Comparison of ENCODE assay signal across 21 cellular contexts in genomic region chr2:32455816-32456215, GRCh38.
DNase-seq lines count a peak whose midpoint lies in the region; ATAC-seq, FAIRE-seq and TF ChIP-seq lines count a peak whose summit lies in the region.
"Had no signal": no experiment of that assay in that cellular context is flagged by ENCODE, and none has a peak within 500 bp of the region (broad histone marks: within the 10 kb centered on the region; RNA-seq: fewer than 3 reads in every experiment).

No MANE protein-coding gene starts in this region.

- no peak for FAIRE-seq in A549 (lab: Jason Lieb, UNC)
- FAIRE-seq in H1 (lab: Jason Lieb, UNC): no peak
- FAIRE-seq: A204.1, GM12891, GM18507, H54 had no signal

- no peak overlapping the region for H4K8ac ChIP-seq in H1 (ENCODE audit: extremely low read depth, insufficient read depth, low read length)

- H4K91ac ChIP-seq in H1 (replicated peaks; ENCODE audit: insufficient read length, low read length): no peak overlapping the region

- H3K23me2 ChIP-seq in H1 (ENCODE audit: low read depth, low read length): no peaks in the 10 kb centered on the region

- no peak overlapping the region for H3K9ac ChIP-seq in H1 (replicated peaks in 1 of 4; ENCODE audit: extremely low read depth in 1 of 4, low read depth in 3 of 4, low read length in 3 of 4)

- no peak overlapping the region for H2AK5ac ChIP-seq in H1 (ENCODE audit: low read depth, low read length)

- no peak overlapping the region for H3K18ac ChIP-seq in H1 (ENCODE audit: extremely low read depth, low read length)

- H3K23ac ChIP-seq in H1 (ENCODE audit: insufficient read length): no peak overlapping the region

- no peak for DNase-seq in cardiac muscle cell (ENCODE audit: low read depth in 1 of 2, low spot score in 1 of 2)
- no peak for DNase-seq in left ventricle myocardium inferior
- no peak for DNase-seq in A549 (ENCODE audit: low read depth in 1 of 2, low spot score in 1 of 2)
- DNase-seq in H1 (ENCODE audit: low read depth in 1 of 2, low spot score in 2 of 2): no peak
- DNase-seq in NCI-H1092 (lab: John Stamatoyannopoulos, UW): no peak
- no peak for DNase-seq in activated naive CD4-positive, alpha-beta T cell treated with anti-CD3 and anti-CD28 coated beads, Interleukin-2, amount 50 U/mL, for 72 hours (ENCODE audit: low spot score in 2 of 2)
- DNase-seq: C1 segment of cervical spinal cord; Calu3; CD4-positive, alpha-beta memory T cell; COR-L47; DMS53; DMS79 treated with DMSO at 0.1 percent for 48 hours; GF-D8; HFFc6 had no signal

- H3K27me3 ChIP-seq in cardiac muscle cell: no peaks in the 10 kb centered on the region
- no peaks in the 10 kb centered on the region for H3K27me3 ChIP-seq in left ventricle myocardium inferior (ENCODE audit: low read depth)
- H3K27me3 ChIP-seq in H1 (replicated peaks in 1 of 4; ENCODE audit: control insufficient read depth in 3 of 4, extremely low read depth in 1 of 4, insufficient read depth in 3 of 4, low read length in 3 of 4): no peaks in the 10 kb centered on the region

- no peak overlapping the region for H2BK15ac ChIP-seq in H1 (ENCODE audit: low read length)

- peaks cover 2% of the 10 kb centered on the region for H3K36me3 ChIP-seq in cardiac muscle cell
- H3K36me3 ChIP-seq in left ventricle myocardium inferior: peaks cover 28% of the 10 kb centered on the region
- peaks cover 0 to 1% (median under 1%) of the 10 kb centered on the region in 4 experiments; a peak in 1 of 8 replicates for H3K36me3 ChIP-seq in H1 (ENCODE audit: control insufficient read depth in 2 of 4, insufficient read depth in 4 of 4, low read length in 3 of 4)

- ATAC-seq in A549: no peak
- ATAC-seq in activated naive CD4-positive, alpha-beta T cell treated with anti-CD3 and anti-CD28 coated beads, Interleukin-2, amount 50 U/mL, for 72 hours: no peak
- ATAC-seq: GM23338 had no signal

- 92% methylated on average over 3 of the region's 3 CpGs for WGBS in A549 (ENCODE audit: missing lambda C conversion rate)
- WGBS in H1 (ENCODE audit: extremely low coverage in 1 of 2, insufficient coverage in 1 of 2, insufficient read length in 1 of 2, insufficient replicate concordance in 2 of 2, low coverage in 1 of 2, low lambda C conversion rate in 2 of 2, missing lambda C conversion rate in 1 of 2), 2 experiments: 96% methylated on average over 3 of the region's 3 CpGs; no CpG with 5 or more reads in 1 of the 2 experiments

- TF ChIP-seq POLR2A in A549 (IDR thresholded peaks at IDR 0.05; ENCODE audit: low read length): no peak
- TF ChIP-seq POLR2A in H1 (IDR thresholded peaks at IDR 0.05; ENCODE audit: control extremely low read depth in 1 of 2, low read depth in 2 of 2, low read length in 2 of 2): no peak

- no peak overlapping the region for H3K56ac ChIP-seq in H1 (replicated peaks; ENCODE audit: insufficient read length, low read depth, low read length)

- no peaks in the 10 kb centered on the region for H3K9me3 Mint-ChIP-seq in activated naive CD4-positive, alpha-beta T cell treated with anti-CD3 and anti-CD28 coated beads, Interleukin-2, amount 50 U/mL, for 72 hours
- H3K9me3 Mint-ChIP-seq: CD4-positive, alpha-beta memory T cell; GM23338; HFFc6 had no signal

- intact Hi-C loops in left ventricle myocardium inferior (cut with micrococcal nuclease): no loop called here

- no peak overlapping the region for H3K4me3 ChIP-seq in cardiac muscle cell
- H3K4me3 ChIP-seq in left ventricle myocardium inferior: no peak overlapping the region
- H3K4me3 ChIP-seq in A549: no peak overlapping the region
- H3K4me3 ChIP-seq in H1 (ENCODE audit: extremely low read depth in 1 of 4, insufficient read depth in 2 of 4, low read depth in 3 of 4, low read length in 4 of 4): no peak overlapping the region
- H3K4me3 ChIP-seq: GM23338, HAP-1 had no signal

- H3K4me2 ChIP-seq in A549 (no peak overlapping the region), H1 (ENCODE audit: insufficient read depth in 1 of 2, low read depth in 2 of 2, low read length in 2 of 2) (no peak overlapping the region)
- H3K4me2 ChIP-seq: GM23338 had no signal

- H3K14ac ChIP-seq in H1 (ENCODE audit: insufficient read length): no peak overlapping the region

- TF ChIP-seq CTCF in cardiac muscle cell (IDR thresholded peaks at IDR 0.05; ENCODE audit: low read depth, low read length) (no peak), left ventricle myocardium inferior (IDR thresholded peaks at IDR 0.05; ENCODE audit: borderline replicate concordance) (no peak), A549 (IDR thresholded peaks at IDR 0.05) (no peak), H1 (IDR thresholded peaks at IDR 0.05; ENCODE audit: control extremely low read depth in 1 of 3, insufficient read depth in 1 of 3, low read depth in 1 of 3, low read length in 3 of 3) (no peak)

- no peak overlapping the region for H2BK120ac ChIP-seq in H1 (replicated peaks; ENCODE audit: low read depth, low read length)

- H3K9me3 ChIP-seq in cardiac muscle cell (ENCODE audit: low read depth): no peaks in the 10 kb centered on the region
- no peaks in the 10 kb centered on the region for H3K9me3 ChIP-seq in left ventricle myocardium inferior (replicated peaks)
- H3K9me3 ChIP-seq in A549: no peaks in the 10 kb centered on the region; the same call in 2 of the 3 replicates
- no peaks in the 10 kb centered on the region for H3K9me3 ChIP-seq in H1 (ENCODE audit: insufficient read depth in 2 of 2, low read depth in 1 of 2, low read length in 1 of 2)
- H3K9me3 ChIP-seq: HAP-1 had no signal

- no peaks in the 10 kb centered on the region for H3K79me1 ChIP-seq in H1 (ENCODE audit: low read depth, low read length)

- POLR2A ChIA-PET in A549 (lab: Yijun Ruan, JAX): no interaction called here
- POLR2A ChIA-PET in H1 (lab: Charles Lee; ENCODE audit: partially characterized antibody): no interaction called here

- H2AFZ ChIP-seq in H1 (ENCODE audit: low read length): no peak overlapping the region
- H2AFZ ChIP-seq: GM23338 had no signal

- peaks cover 0 to 8% of the 10 kb centered on the region in 2 experiments; a peak in 1 of 4 replicates for H3K79me2 ChIP-seq in H1 (ENCODE audit: control insufficient read depth in 1 of 2, insufficient read depth in 2 of 2, low read length in 2 of 2)

- CTCF ChIA-PET in A549 (lab: Yijun Ruan, JAX) (no interaction called here), H1 (lab: Charles Lee; ENCODE audit: partially characterized antibody) (interaction anchor here (0.7 kb wide), 1 partner anchor 164 kb away, joined by 4 read pairs; no protein-coding TSS in a partner anchor)

- no peak overlapping the region for H2BK5ac ChIP-seq in H1 (ENCODE audit: low read depth, low read length)

- no peak overlapping the region for H3K27ac Mint-ChIP-seq in activated naive CD4-positive, alpha-beta T cell treated with anti-CD3 and anti-CD28 coated beads, Interleukin-2, amount 50 U/mL, for 72 hours
- H3K27ac Mint-ChIP-seq: GM23338, HFFc6 had no signal

- TF ChIP-seq EP300 in A549 (IDR thresholded peaks at IDR 0.05) (no peak), H1 (IDR thresholded peaks at IDR 0.05; ENCODE audit: borderline replicate concordance in 1 of 2, low read depth in 2 of 2, low read length in 2 of 2) (no peak)

- H4K5ac ChIP-seq in H1 (ENCODE audit: insufficient read length, low read depth, low read length): no peak overlapping the region

- H3K36me3 Mint-ChIP-seq in activated naive CD4-positive, alpha-beta T cell treated with anti-CD3 and anti-CD28 coated beads, Interleukin-2, amount 50 U/mL, for 72 hours: peaks cover 5 to 12% of the 10 kb centered on the region in 2 donors

- peaks cover 1 to 2% of the 10 kb centered on the region in 2 experiments for H4K20me1 ChIP-seq in H1 (replicated peaks in 1 of 2; ENCODE audit: control insufficient read depth in 1 of 2, insufficient read depth in 2 of 2, low read length in 2 of 2)

- no peak overlapping the region for H2BK12ac ChIP-seq in H1 (ENCODE audit: low read depth, low read length)

- TF ChIP-seq RAD21 in A549 (conservative IDR thresholded peaks at IDR 0.05 in 1 of 2, IDR thresholded peaks at IDR 0.05 in 1 of 2) (no peak), H1 (IDR thresholded peaks at IDR 0.05 in 1 of 2, conservative IDR thresholded peaks at IDR 0.05 in 1 of 2; ENCODE audit: low read depth in 2 of 2, low read length in 2 of 2) (no peak)

- peak overlapping the region; percentile 5 for H3K27ac ChIP-seq in cardiac muscle cell
- no peak overlapping the region for H3K27ac ChIP-seq in left ventricle myocardium inferior (replicated peaks)
- no peak overlapping the region for H3K27ac ChIP-seq in A549
- H3K27ac ChIP-seq in H1 (ENCODE audit: low read depth, low read length): no peak overlapping the region
- H3K27ac ChIP-seq: 22Rv1 had no signal

- H3K4me1 ChIP-seq in cardiac muscle cell (ENCODE audit: low read depth) (no peaks in the 10 kb centered on the region), left ventricle myocardium inferior (no peaks in the 10 kb centered on the region), A549 (no peaks in the 10 kb centered on the region), H1 (replicated peaks in 1 of 4; ENCODE audit: control insufficient read depth in 3 of 4, insufficient read depth in 4 of 4, low read length in 3 of 4) (no peaks in the 10 kb centered on the region)

- H3K4ac ChIP-seq in H1 (replicated peaks; ENCODE audit: insufficient read length, low read depth, low read length): no peak overlapping the region

- H2BK20ac ChIP-seq in H1 (ENCODE audit: low read length): no peak overlapping the region

TF ChIP-seq in A549, 52 proteins besides CTCF, POLR2A, EP300 and RAD21:
- TF ChIP-seq KDM5A (IDR thresholded peaks at IDR 0.05): no peak
- TF ChIP-seq MAFK (IDR thresholded peaks at IDR 0.05; ENCODE audit: partially characterized antibody): peak; percentile 95

TF ChIP-seq in H1, 55 proteins besides CTCF, POLR2A, EP300 and RAD21:
- TF ChIP-seq MAFK (IDR thresholded peaks at IDR 0.05; ENCODE audit: low read depth, low read length) (peak; percentile 50; the same call in 1 of the 2 replicates), RBBP5 (IDR thresholded peaks at IDR 0.05; ENCODE audit: borderline replicate concordance, low read depth, low read length) (no peak)
